8 cellular contexts compared by ENCODE assay signal in genomic region chr1:16643476-16644178, GRCh38. TPM values are rescaled to one million over a fixed set of nuclear protein-coding genes. Genes with fewer than 3 reads are reported as not detected.
DNase-seq lines count a peak whose midpoint lies in the region; ATAC-seq, FAIRE-seq and TF ChIP-seq lines count a peak whose summit lies in the region.
"Not testable (repeated sequence)": the region's sequence is repeated elsewhere in the genome, so short reads cannot be mapped to it uniquely, and the experiment has no call there.

No MANE protein-coding gene starts in this region.

- not testable (repeated sequence) for H3K27me3 Mint-ChIP-seq in activated CD8-positive, alpha-beta memory T cell treated with anti-CD3 and anti-CD28 coated beads, Interleukin-2, amount 10 ng/mL, durations not matched to agents 7 days and 5 days

- H3K27me3 ChIP-seq in keratinocyte (ENCODE audit: control insufficient read depth, extremely low read depth, insufficient read depth, low read length): not testable (repeated sequence)
- H3K27me3 ChIP-seq in psoas muscle (ENCODE audit: insufficient read depth in 3 of 3, low read length in 2 of 3): peaks cover 0 to 12% (median 2%) of the 10 kb centered on the region in 3 donors

- not testable (repeated sequence) for H3K9me1 ChIP-seq in keratinocyte (ENCODE audit: control insufficient read depth, extremely low read depth, insufficient read depth, low read length)

- not testable (repeated sequence) for TF ChIP-seq CTCF in 22Rv1 (IDR thresholded peaks at IDR 0.05); keratinocyte (optimal IDR thresholded peaks at IDR 0.05 in 1 of 3, IDR thresholded peaks at IDR 0.05 in 1 of 3, conservative IDR thresholded peaks at IDR 0.05 in 1 of 3; ENCODE audit: extremely low read depth in 1 of 3, insufficient read depth in 2 of 3, low read length in 3 of 3); psoas muscle (IDR thresholded peaks at IDR 0.05)

- not testable (repeated sequence) for H4K20me1 ChIP-seq in keratinocyte (ENCODE audit: control insufficient read depth, extremely low read depth, insufficient read depth, low read length)

- 23 to 27% (median 23%) methylated on average over 11 of the region's 11 CpGs for WGBS in psoas muscle, 3 donors

- H3K4me1 Mint-ChIP-seq in activated CD8-positive, alpha-beta memory T cell treated with anti-CD3 and anti-CD28 coated beads, Interleukin-2, amount 10 ng/mL, durations not matched to agents 7 days and 5 days: not testable (repeated sequence)

- H3K9me3 ChIP-seq in keratinocyte (ENCODE audit: control insufficient read depth, low read depth, low read length); psoas muscle: not testable (repeated sequence)

- peaks cover 44% of the 10 kb centered on the region for H3K79me2 ChIP-seq in keratinocyte (ENCODE audit: control insufficient read depth, insufficient read depth, low read length)

- not testable (repeated sequence) for FAIRE-seq in keratinocyte (lab: Jason Lieb, UNC)

- H3K27ac Mint-ChIP-seq in activated CD8-positive, alpha-beta memory T cell treated with anti-CD3 and anti-CD28 coated beads, Interleukin-2, amount 10 ng/mL, durations not matched to agents 7 days and 5 days: not testable (repeated sequence)

- DNase-seq in NCI-H69 (lab: John Stamatoyannopoulos, UW) (peak; percentile 58), psoas muscle (peak; percentile 10 to 54)
- peak; percentile 59 for DNase-seq in activated CD8-positive, alpha-beta memory T cell treated with anti-CD3 and anti-CD28 coated beads, Interleukin-2, amount 10 ng/mL, durations not matched to agents 7 days and 5 days
- peak; percentile 8 for DNase-seq in effector CD4-positive, alpha-beta T cell
- not testable (repeated sequence) for DNase-seq in keratinocyte (ENCODE audit: low read depth, low spot score)

- intact Hi-C loops in psoas muscle (cut with DNase I): not testable (repeated sequence)

- H3K4me3 Mint-ChIP-seq in activated CD8-positive, alpha-beta memory T cell treated with anti-CD3 and anti-CD28 coated beads, Interleukin-2, amount 10 ng/mL, durations not matched to agents 7 days and 5 days: not testable (repeated sequence)

- H3K4me2 ChIP-seq in keratinocyte (ENCODE audit: control insufficient read depth, extremely low read depth, insufficient read depth, low read depth, low read length): peak overlapping the region; percentile 89

- H3K9me3 Mint-ChIP-seq in activated CD8-positive, alpha-beta memory T cell treated with anti-CD3 and anti-CD28 coated beads, Interleukin-2, amount 10 ng/mL, durations not matched to agents 7 days and 5 days (ENCODE audit: low read depth): not testable (repeated sequence)

- not testable (repeated sequence) for H3K36me3 Mint-ChIP-seq in activated CD8-positive, alpha-beta memory T cell treated with anti-CD3 and anti-CD28 coated beads, Interleukin-2, amount 10 ng/mL, durations not matched to agents 7 days and 5 days

- not testable (repeated sequence) for H3K36me3 ChIP-seq in keratinocyte (ENCODE audit: control insufficient read depth in 2 of 2, extremely low read depth in 1 of 2, insufficient read depth in 2 of 2, low read length in 2 of 2)
- H3K36me3 ChIP-seq in psoas muscle (ENCODE audit: insufficient read depth in 1 of 2, low read depth in 1 of 2): peaks cover 0 to 16% of the 10 kb centered on the region in 2 donors

- peak overlapping the region; percentile 94 for H3K9ac ChIP-seq in keratinocyte (ENCODE audit: control insufficient read depth, extremely low read depth, insufficient read depth, low read length)

- H2AFZ ChIP-seq in keratinocyte (ENCODE audit: control insufficient read depth, low read length): peak overlapping the region; percentile 100

- H3K4me1 ChIP-seq in keratinocyte (ENCODE audit: control insufficient read depth, extremely low read depth, insufficient read depth, low read length) (peaks cover 20% of the 10 kb centered on the region), psoas muscle (peaks cover 57% of the 10 kb centered on the region)

- H3K4me3 ChIP-seq in keratinocyte (ENCODE audit: control insufficient read depth in 2 of 3, extremely low read depth in 1 of 3, insufficient read depth in 2 of 3, low read depth in 1 of 3, low read length in 3 of 3): peak overlapping the region; percentile 93 to 100 (median 100)
- peak overlapping the region; percentile 81 for H3K4me3 ChIP-seq in psoas muscle

- peak overlapping the region; percentile 77 for H3K27ac ChIP-seq in 22Rv1
- H3K27ac ChIP-seq in keratinocyte (ENCODE audit: control insufficient read depth, insufficient read depth, low read length): peak overlapping the region; percentile 79
- H3K27ac ChIP-seq in psoas muscle: peak overlapping the region; percentile 92

- CTCF ChIA-PET in activated CD8-positive, alpha-beta memory T cell treated with anti-CD3 and anti-CD28 coated beads, Interleukin-2, amount 10 ng/mL, durations not matched to agents 7 days and 5 days (lab: Charles Lee): interaction anchor here (1.0 to 2.6 kb wide), 5 partner anchors 18 to 261 kb away, joined by 3 to 9 read pairs (median 3); no protein-coding TSS in a partner anchor

- ATAC-seq in GM18867 (IDR thresholded peaks at IDR 0.05; ENCODE audit: unreplicated experiment) (peak; percentile 5), HG03064 (IDR thresholded peaks at IDR 0.05; ENCODE audit: low read depth, unreplicated experiment) (peak; percentile 5)
- ATAC-seq in activated CD8-positive, alpha-beta memory T cell treated with anti-CD3 and anti-CD28 coated beads, Interleukin-2, amount 10 ng/mL, durations not matched to agents 7 days and 5 days: peak; percentile 11
- ATAC-seq in psoas muscle: not testable (repeated sequence)

- dilution Hi-C loops in keratinocyte (cut with MboI; ENCODE audit: extremely low pct_ligation_motif_present, low sequenced_read_pairs): not testable (repeated sequence)

RNA-seq across cellular contexts. Expression of gene RNU1-3, which starts 23.1 kb away (rescaled TPM):
- total RNA-seq in activated CD8-positive, alpha-beta memory T cell treated with anti-CD3 and anti-CD28 coated beads, Interleukin-2, amount 10 ng/mL, durations not matched to agents 7 days and 5 days: 1,000 to 10,000 TPM in 1 of 2 experiments, 100 to 1,000 TPM in 1; 922 to 3,744 TPM
- polyA plus RNA-seq in keratinocyte: 66.0 to 67.0 TPM in 2 of 3 replicates, not detected in the other
- polyA plus RNA-seq in keratinocyte (2011; ENCODE audit: low read depth): not detected
- not detected in 2 replicates for polyA plus RNA-seq in keratinocyte (2011; cell fraction: cytosol; rRNA removed)
- under 0.01 TPM in 2 replicates for polyA plus RNA-seq in keratinocyte (2011; cell fraction: nucleus; rRNA removed)
- polyA plus RNA-seq in keratinocyte (2012; ENCODE audit: low replicate concordance): not detected in 2 replicates
- polyA minus RNA-seq in keratinocyte: 13,175 to 24,724 TPM (median 16,252 TPM) in 3 replicates
- 39,283 TPM for polyA minus RNA-seq in keratinocyte (2011; cell fraction: cytosol; rRNA and poly(A)+ RNA removed)
- polyA minus RNA-seq in keratinocyte (2011; cell fraction: nucleus; rRNA and poly(A)+ RNA removed): 15,420 and 21,721 TPM in 2 replicates
- total RNA-seq in psoas muscle: 1,000 to 10,000 TPM; 1,264 to 5,208 (median 3,151) TPM
- not detected for polyA plus RNA-seq in psoas muscle

RNA-seq across cellular contexts. Expression of gene NBPF1, which starts 30.3 kb away (rescaled TPM):
- total RNA-seq in activated CD8-positive, alpha-beta memory T cell treated with anti-CD3 and anti-CD28 coated beads, Interleukin-2, amount 10 ng/mL, durations not matched to agents 7 days and 5 days: 1 to 10 TPM; 2.8 to 3.1 TPM
- polyA plus RNA-seq in keratinocyte (12.8 to 16.4 TPM (median 14.2 TPM) in 3 replicates), psoas muscle (10 to 100 TPM in 1 of 3 donors, 1 to 10 TPM in 2; 2.4 to 12.5 (median 6.1) TPM)
- 3.5 TPM for polyA plus RNA-seq in keratinocyte (2011; ENCODE audit: low read depth)
- 7.2 and 11.7 TPM in 2 replicates for polyA plus RNA-seq in keratinocyte (2011; cell fraction: cytosol; rRNA removed)
- polyA plus RNA-seq in keratinocyte (2011; cell fraction: nucleus; rRNA removed): 26.9 TPM in 2 replicates
- polyA plus RNA-seq in keratinocyte (2012; ENCODE audit: low replicate concordance): 3.7 and 11.0 TPM in 2 replicates
- 16.0 to 24.8 TPM (median 19.8 TPM) in 3 replicates for polyA minus RNA-seq in keratinocyte
- 6.1 TPM for polyA minus RNA-seq in keratinocyte (2011; cell fraction: cytosol; rRNA and poly(A)+ RNA removed)
- 26.5 and 55.5 TPM in 2 replicates for polyA minus RNA-seq in keratinocyte (2011; cell fraction: nucleus; rRNA and poly(A)+ RNA removed)
- total RNA-seq in psoas muscle: 10 to 100 TPM in 1 of 4 donors, 1 to 10 TPM in 3; 5.3 to 20.9 (median 7.3) TPM
